In genomic region chrX:103406256-103406655, GRCh38 we compare ENCODE assay signal across 23 cellular contexts.
"Had no signal": no experiment of that assay in that cellular context is flagged by ENCODE, and none has a peak within 500 bp of the region (broad histone marks: within the 10 kb centered on the region; RNA-seq: fewer than 3 reads in every experiment).

No MANE protein-coding gene starts in this region.

- H3K27me3 ChIP-seq: gastrocnemius medialis, tibial artery, upper lobe of left lung, uterus had no signal

- H3K9me3 Mint-ChIP-seq: stimulated activated effector memory CD8-positive, alpha-beta T cell treated with anti-CD3 and anti-CD28 coated beads, Interleukin-12 subunit alpha, Interleukin-12 subunit beta, amount 100 ng/mL, for 72 hours; stimulated activated naive CD8-positive, alpha-beta T cell treated with anti-CD3 and anti-CD28 coated beads, Interleukin-15, Interleukin-2, amounts not matched to agents 100 ng/mL and 50 ng/mL, for 24 hours had no signal

- H3K4me1 ChIP-seq: esophagus muscularis mucosa, gastrocnemius medialis, pancreas, tibial artery, uterus had no signal

- H3K27ac ChIP-seq: coronary artery, epithelial cell of prostate, esophagus muscularis mucosa, gastrocnemius medialis, heart right ventricle, pancreas, tibial artery, uterus had no signal

- H3K36me3 ChIP-seq: esophagus muscularis mucosa, gastrocnemius medialis, heart right ventricle, pancreas, tibial artery, upper lobe of left lung, uterus had no signal

- H3K27me3 Mint-ChIP-seq: progenitor cell of endocrine pancreas; stimulated activated naive CD8-positive, alpha-beta T cell treated with anti-CD3 and anti-CD28 coated beads, Interleukin-15, Interleukin-2, amounts not matched to agents 100 ng/mL and 50 ng/mL, for 24 hours had no signal

- H3K4me3 ChIP-seq: coronary artery, esophagus muscularis mucosa, gastrocnemius medialis, heart right ventricle, mucosa of descending colon, pancreas, tibial artery, upper lobe of left lung, uterus had no signal

- ATAC-seq: gastrocnemius medialis; heart right ventricle; left lobe of liver; mucosa of descending colon; naive thymus-derived CD8-positive, alpha-beta T cell; pancreas; right cardiac atrium; stimulated activated effector memory CD8-positive, alpha-beta T cell treated with anti-CD3 and anti-CD28 coated beads, Interleukin-12 subunit alpha, Interleukin-12 subunit beta, amount 100 ng/mL, for 72 hours had no signal

- DNase-seq: effector CD8-positive, alpha-beta T cell; gastrocnemius medialis; heart right ventricle; hypothalamus; islet precursor cell; mucosa of descending colon; naive thymus-derived CD8-positive, alpha-beta T cell; occipital lobe; pancreas; right cardiac atrium; small intestine; stimulated activated CD4-positive, alpha-beta T cell treated with anti-CD3 and anti-CD28 coated beads, Interleukin-4, amount 100 ng/mL, for 1 hour; stimulated activated CD8-positive, alpha-beta memory T cell treated with anti-CD3 and anti-CD28 coated beads, Interleukin-4, amount 100 ng/mL, for 48 hours; tibial artery; upper lobe of left lung; uterus had no signal

- H3K9me3 ChIP-seq: esophagus muscularis mucosa, gastrocnemius medialis, heart right ventricle, mucosa of descending colon, pancreas, tibial artery, upper lobe of left lung, uterus had no signal

- H3K27ac Mint-ChIP-seq: naive thymus-derived CD8-positive, alpha-beta T cell; progenitor cell of endocrine pancreas; stimulated activated effector memory CD8-positive, alpha-beta T cell treated with anti-CD3 and anti-CD28 coated beads, Interleukin-12 subunit alpha, Interleukin-12 subunit beta, amount 100 ng/mL, for 72 hours; stimulated activated naive CD8-positive, alpha-beta T cell treated with anti-CD3 and anti-CD28 coated beads, Interleukin-15, Interleukin-2, amounts not matched to agents 100 ng/mL and 50 ng/mL, for 24 hours had no signal
